ENCODE assay signal across 1 cellular context in the genomic region with DNA sequence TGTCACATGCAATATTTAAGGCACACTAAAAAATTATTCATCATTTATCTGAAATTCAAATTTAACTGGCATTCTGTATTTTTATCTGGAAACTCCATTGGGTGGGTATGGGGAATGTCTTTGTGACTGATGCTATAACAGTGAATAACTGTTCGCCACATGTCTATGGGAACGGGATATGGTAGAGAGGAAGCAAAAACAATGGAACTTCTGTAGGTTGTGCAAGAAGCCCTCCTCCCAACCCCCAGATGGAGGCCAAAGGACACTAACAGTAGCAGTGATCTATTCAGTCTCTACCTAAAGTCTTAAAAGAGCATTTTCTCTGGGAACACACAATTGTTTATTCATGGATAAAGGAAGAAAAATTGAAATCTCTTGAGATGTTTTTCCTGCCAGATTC.
TF ChIP-seq lines count a peak whose summit lies in the region.

No MANE protein-coding gene starts in this region.

TF ChIP-seq in HepG2, 621 proteins besides CTCF, POLR2A, EP300 and RAD21 (continued from another document):
- TF ChIP-seq, protein P1, sequence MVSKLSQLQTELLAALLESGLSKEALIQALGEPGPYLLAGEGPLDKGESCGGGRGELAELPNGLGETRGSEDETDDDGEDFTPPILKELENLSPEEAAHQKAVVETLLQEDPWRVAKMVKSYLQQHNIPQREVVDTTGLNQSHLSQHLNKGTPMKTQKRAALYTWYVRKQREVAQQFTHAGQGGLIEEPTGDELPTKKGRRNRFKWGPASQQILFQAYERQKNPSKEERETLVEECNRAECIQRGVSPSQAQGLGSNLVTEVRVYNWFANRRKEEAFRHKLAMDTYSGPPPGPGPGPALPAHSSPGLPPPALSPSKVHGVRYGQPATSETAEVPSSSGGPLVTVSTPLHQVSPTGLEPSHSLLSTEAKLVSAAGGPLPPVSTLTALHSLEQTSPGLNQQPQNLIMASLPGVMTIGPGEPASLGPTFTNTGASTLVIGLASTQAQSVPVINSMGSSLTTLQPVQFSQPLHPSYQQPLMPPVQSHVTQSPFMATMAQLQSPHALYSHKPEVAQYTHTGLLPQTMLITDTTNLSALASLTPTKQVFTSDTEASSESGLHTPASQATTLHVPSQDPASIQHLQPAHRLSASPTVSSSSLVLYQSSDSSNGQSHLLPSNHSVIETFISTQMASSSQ (IDR thresholded peaks at IDR 0.05; ENCODE audit: low read depth), result no peak
- TF ChIP-seq, protein P1 (CRISPR knock-in tag; IDR thresholded peaks at IDR 0.05; ENCODE audit: borderline replicate concordance), result no peak
- TF ChIP-seq PPARG (CRISPR knock-in tag; conservative IDR thresholded peaks at IDR 0.05), result peak; percentile 97
- TF ChIP-seq, protein P2, sequence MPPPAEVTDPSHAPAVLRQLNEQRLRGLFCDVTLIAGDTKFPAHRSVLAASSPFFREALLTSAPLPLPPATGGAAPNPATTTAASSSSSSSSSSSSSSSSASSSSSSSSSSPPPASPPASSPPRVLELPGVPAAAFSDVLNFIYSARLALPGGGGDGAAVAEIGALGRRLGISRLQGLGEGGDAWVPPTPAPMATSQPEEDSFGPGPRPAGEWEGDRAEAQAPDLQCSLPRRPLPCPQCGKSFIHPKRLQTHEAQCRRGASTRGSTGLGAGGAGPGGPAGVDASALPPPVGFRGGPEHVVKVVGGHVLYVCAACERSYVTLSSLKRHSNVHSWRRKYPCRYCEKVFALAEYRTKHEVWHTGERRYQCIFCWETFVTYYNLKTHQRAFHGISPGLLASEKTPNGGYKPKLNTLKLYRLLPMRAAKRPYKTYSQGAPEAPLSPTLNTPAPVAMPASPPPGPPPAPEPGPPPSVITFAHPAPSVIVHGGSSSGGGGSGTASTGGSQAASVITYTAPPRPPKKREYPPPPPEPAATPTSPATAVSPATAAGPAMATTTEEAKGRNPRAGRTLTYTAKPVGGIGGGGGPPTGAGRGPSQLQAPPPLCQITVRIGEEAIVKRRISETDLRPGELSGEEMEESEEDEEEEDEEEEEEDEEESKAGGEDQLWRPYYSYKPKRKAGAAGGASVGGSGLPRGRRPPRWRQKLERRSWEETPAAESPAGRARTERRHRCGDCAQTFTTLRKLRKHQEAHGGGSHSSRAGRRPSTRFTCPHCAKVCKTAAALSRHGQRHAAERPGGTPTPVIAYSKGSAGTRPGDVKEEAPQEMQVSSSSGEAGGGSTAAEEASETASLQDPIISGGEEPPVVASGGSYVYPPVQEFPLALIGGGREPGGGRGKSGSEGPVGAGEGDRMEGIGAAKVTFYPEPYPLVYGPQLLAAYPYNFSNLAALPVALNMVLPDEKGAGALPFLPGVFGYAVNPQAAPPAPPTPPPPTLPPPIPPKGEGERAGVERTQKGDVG (CRISPR knock-in tag; IDR thresholded peaks at IDR 0.05; ENCODE audit: borderline replicate concordance), result no peak
- TF ChIP-seq YEATS2 (CRISPR knock-in tag; IDR thresholded peaks at IDR 0.05; ENCODE audit: borderline replicate concordance), result no peak
- TF ChIP-seq, protein P3, sequence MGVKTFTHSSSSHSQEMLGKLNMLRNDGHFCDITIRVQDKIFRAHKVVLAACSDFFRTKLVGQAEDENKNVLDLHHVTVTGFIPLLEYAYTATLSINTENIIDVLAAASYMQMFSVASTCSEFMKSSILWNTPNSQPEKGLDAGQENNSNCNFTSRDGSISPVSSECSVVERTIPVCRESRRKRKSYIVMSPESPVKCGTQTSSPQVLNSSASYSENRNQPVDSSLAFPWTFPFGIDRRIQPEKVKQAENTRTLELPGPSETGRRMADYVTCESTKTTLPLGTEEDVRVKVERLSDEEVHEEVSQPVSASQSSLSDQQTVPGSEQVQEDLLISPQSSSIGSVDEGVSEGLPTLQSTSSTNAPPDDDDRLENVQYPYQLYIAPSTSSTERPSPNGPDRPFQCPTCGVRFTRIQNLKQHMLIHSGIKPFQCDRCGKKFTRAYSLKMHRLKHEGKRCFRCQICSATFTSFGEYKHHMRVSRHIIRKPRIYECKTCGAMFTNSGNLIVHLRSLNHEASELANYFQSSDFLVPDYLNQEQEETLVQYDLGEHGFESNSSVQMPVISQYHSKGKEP (CRISPR knock-in tag; IDR thresholded peaks at IDR 0.05), result no peak
- TF ChIP-seq, protein P4, sequence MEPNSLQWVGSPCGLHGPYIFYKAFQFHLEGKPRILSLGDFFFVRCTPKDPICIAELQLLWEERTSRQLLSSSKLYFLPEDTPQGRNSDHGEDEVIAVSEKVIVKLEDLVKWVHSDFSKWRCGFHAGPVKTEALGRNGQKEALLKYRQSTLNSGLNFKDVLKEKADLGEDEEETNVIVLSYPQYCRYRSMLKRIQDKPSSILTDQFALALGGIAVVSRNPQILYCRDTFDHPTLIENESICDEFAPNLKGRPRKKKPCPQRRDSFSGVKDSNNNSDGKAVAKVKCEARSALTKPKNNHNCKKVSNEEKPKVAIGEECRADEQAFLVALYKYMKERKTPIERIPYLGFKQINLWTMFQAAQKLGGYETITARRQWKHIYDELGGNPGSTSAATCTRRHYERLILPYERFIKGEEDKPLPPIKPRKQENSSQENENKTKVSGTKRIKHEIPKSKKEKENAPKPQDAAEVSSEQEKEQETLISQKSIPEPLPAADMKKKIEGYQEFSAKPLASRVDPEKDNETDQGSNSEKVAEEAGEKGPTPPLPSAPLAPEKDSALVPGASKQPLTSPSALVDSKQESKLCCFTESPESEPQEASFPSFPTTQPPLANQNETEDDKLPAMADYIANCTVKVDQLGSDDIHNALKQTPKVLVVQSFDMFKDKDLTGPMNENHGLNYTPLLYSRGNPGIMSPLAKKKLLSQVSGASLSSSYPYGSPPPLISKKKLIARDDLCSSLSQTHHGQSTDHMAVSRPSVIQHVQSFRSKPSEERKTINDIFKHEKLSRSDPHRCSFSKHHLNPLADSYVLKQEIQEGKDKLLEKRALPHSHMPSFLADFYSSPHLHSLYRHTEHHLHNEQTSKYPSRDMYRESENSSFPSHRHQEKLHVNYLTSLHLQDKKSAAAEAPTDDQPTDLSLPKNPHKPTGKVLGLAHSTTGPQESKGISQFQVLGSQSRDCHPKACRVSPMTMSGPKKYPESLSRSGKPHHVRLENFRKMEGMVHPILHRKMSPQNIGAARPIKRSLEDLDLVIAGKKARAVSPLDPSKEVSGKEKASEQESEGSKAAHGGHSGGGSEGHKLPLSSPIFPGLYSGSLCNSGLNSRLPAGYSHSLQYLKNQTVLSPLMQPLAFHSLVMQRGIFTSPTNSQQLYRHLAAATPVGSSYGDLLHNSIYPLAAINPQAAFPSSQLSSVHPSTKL (CRISPR knock-in tag; IDR thresholded peaks at IDR 0.05), result peak; percentile 58; the same call in 1 of the 2 replicates
- no peak for TF ChIP-seq ZSCAN21 (CRISPR knock-in tag; IDR thresholded peaks at IDR 0.05; ENCODE audit: borderline replicate concordance)
- TF ChIP-seq, protein P5, sequence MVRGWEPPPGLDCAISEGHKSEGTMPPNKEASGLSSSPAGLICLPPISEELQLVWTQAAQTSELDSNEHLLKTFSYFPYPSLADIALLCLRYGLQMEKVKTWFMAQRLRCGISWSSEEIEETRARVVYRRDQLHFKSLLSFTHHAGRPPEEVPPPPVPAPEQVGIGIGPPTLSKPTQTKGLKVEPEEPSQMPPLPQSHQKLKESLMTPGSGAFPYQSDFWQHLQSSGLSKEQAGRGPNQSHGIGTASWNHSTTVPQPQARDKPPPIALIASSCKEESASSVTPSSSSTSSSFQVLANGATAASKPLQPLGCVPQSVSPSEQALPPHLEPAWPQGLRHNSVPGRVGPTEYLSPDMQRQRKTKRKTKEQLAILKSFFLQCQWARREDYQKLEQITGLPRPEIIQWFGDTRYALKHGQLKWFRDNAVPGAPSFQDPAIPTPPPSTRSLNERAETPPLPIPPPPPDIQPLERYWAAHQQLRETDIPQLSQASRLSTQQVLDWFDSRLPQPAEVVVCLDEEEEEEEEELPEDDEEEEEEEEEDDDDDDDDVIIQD (CRISPR knock-in tag; IDR thresholded peaks at IDR 0.05; ENCODE audit: low read depth), result peak; percentile 78
- TF ChIP-seq, protein P6, sequence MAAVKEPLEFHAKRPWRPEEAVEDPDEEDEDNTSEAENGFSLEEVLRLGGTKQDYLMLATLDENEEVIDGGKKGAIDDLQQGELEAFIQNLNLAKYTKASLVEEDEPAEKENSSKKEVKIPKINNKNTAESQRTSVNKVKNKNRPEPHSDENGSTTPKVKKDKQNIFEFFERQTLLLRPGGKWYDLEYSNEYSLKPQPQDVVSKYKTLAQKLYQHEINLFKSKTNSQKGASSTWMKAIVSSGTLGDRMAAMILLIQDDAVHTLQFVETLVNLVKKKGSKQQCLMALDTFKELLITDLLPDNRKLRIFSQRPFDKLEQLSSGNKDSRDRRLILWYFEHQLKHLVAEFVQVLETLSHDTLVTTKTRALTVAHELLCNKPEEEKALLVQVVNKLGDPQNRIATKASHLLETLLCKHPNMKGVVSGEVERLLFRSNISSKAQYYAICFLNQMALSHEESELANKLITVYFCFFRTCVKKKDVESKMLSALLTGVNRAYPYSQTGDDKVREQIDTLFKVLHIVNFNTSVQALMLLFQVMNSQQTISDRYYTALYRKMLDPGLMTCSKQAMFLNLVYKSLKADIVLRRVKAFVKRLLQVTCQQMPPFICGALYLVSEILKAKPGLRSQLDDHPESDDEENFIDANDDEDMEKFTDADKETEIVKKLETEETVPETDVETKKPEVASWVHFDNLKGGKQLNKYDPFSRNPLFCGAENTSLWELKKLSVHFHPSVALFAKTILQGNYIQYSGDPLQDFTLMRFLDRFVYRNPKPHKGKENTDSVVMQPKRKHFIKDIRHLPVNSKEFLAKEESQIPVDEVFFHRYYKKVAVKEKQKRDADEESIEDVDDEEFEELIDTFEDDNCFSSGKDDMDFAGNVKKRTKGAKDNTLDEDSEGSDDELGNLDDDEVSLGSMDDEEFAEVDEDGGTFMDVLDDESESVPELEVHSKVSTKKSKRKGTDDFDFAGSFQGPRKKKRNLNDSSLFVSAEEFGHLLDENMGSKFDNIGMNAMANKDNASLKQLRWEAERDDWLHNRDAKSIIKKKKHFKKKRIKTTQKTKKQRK (IDR thresholded peaks at IDR 0.05; ENCODE audit: low read length), result no peak
- TF ChIP-seq, protein P7, sequence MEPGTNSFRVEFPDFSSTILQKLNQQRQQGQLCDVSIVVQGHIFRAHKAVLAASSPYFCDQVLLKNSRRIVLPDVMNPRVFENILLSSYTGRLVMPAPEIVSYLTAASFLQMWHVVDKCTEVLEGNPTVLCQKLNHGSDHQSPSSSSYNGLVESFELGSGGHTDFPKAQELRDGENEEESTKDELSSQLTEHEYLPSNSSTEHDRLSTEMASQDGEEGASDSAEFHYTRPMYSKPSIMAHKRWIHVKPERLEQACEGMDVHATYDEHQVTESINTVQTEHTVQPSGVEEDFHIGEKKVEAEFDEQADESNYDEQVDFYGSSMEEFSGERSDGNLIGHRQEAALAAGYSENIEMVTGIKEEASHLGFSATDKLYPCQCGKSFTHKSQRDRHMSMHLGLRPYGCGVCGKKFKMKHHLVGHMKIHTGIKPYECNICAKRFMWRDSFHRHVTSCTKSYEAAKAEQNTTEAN (CRISPR knock-in tag; conservative IDR thresholded peaks at IDR 0.05), result no peak
- no peak for TF ChIP-seq SALL2 (CRISPR knock-in tag; IDR thresholded peaks at IDR 0.05)
- TF ChIP-seq KDM2A (CRISPR knock-in tag; IDR thresholded peaks at IDR 0.05; ENCODE audit: borderline replicate concordance, low read depth), result no peak
- TF ChIP-seq ZNF556 (CRISPR knock-in tag; IDR thresholded peaks at IDR 0.05; ENCODE audit: borderline replicate concordance), result no peak
- no peak for TF ChIP-seq ZNF567 (CRISPR knock-in tag; IDR thresholded peaks at IDR 0.05; ENCODE audit: borderline replicate concordance)
- TF ChIP-seq, protein P8, sequence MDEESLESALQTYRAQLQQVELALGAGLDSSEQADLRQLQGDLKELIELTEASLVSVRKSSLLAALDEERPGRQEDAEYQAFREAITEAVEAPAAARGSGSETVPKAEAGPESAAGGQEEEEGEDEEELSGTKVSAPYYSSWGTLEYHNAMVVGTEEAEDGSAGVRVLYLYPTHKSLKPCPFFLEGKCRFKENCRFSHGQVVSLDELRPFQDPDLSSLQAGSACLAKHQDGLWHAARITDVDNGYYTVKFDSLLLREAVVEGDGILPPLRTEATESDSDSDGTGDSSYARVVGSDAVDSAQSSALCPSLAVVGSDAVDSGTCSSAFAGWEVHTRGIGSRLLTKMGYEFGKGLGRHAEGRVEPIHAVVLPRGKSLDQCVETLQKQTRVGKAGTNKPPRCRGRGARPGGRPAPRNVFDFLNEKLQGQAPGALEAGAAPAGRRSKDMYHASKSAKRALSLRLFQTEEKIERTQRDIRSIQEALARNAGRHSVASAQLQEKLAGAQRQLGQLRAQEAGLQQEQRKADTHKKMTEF (CRISPR knock-in tag; IDR thresholded peaks at IDR 0.05), result no peak
- no peak for TF ChIP-seq GTF3A (CRISPR knock-in tag; conservative IDR thresholded peaks at IDR 0.05)
- no peak for TF ChIP-seq RELA (CRISPR knock-in tag; IDR thresholded peaks at IDR 0.05)
- no peak for TF ChIP-seq ERF (CRISPR knock-in tag; IDR thresholded peaks at IDR 0.05)
- TF ChIP-seq ELF3 (CRISPR knock-in tag; IDR thresholded peaks at IDR 0.05), result peak; percentile 66
